ENCODE assay signal across 9 cellular contexts in genomic region chr4:10893417-10893816, GRCh38.
DNase-seq lines count a peak whose midpoint lies in the region; ATAC-seq, FAIRE-seq and TF ChIP-seq lines count a peak whose summit lies in the region.
"Had no signal": no experiment of that assay in that cellular context is flagged by ENCODE, and none has a peak within 500 bp of the region (broad histone marks: within the 10 kb centered on the region; RNA-seq: fewer than 3 reads in every experiment).

No MANE protein-coding gene starts in this region.

- peak; percentile 51 for TF ChIP-seq CTCF in foreskin keratinocyte (conservative IDR thresholded peaks at IDR 0.05)

- DNase-seq in DMS53 (lab: John Stamatoyannopoulos, UW) (peak; percentile 56), HT-29 (ENCODE audit: low spot score) (peak; percentile 35), foreskin keratinocyte (no peak), RCC 7860 (ENCODE audit: low spot score) (no peak), activated gamma-delta T cell treated with Interleukin-2 at 50 U/mL for 16 hours (no peak), sciatic nerve (ENCODE audit: low spot score) (no peak)
- DNase-seq in stimulated activated CD4-positive, alpha-beta T cell treated with anti-CD3 and anti-CD28 coated beads, Interleukin-4, amount 100 ng/mL, for 1 hour = no peak
- DNase-seq: amygdala had no signal

- H3K4me1 ChIP-seq in foreskin keratinocyte = no peaks in the 10 kb centered on the region

- intact Hi-C loops in sciatic nerve (cut with DNase I) = no loop called here

- H3K27ac ChIP-seq in foreskin keratinocyte = no peak overlapping the region

- peak; percentile 51 for ATAC-seq in GM19324 (IDR thresholded peaks at IDR 0.05; ENCODE audit: low FRiP score, unreplicated experiment)
- ATAC-seq in foreskin keratinocyte = peak; percentile 32
- ATAC-seq in sciatic nerve = no peak

- no peaks in the 10 kb centered on the region for H3K27me3 ChIP-seq in foreskin keratinocyte

- no peak for FAIRE-seq in RCC 7860 (lab: Jason Lieb, UNC)

Comparison
In these comparisons a context has a peak if more than half of its experiments do, and no peak if none do; other contexts are left out.
1. DNase-seq: peak in DMS53 (single experiment) and HT-29 (single experiment); none in foreskin keratinocyte (0 of 2), RCC 7860 (single experiment), activated gamma-delta T cell treated with Interleukin-2 at 50 U/mL for 16 hours (single experiment), stimulated activated CD4-positive, alpha-beta T cell treated with anti-CD3 and anti-CD28 coated beads, Interleukin-4, amount 100 ng/mL, for 1 hour (single experiment) and sciatic nerve (single experiment).